In genomic region chr10:125134916-125135770, GRCh38 we compare ENCODE assay signal across 2 cellular contexts.
TF ChIP-seq lines count a peak whose summit lies in the region.

No MANE protein-coding gene starts in this region.

TF ChIP-seq in HEK293, 187 proteins besides CTCF, POLR2A, EP300 and RAD21:
- TF ChIP-seq ZNF223 (tag by site-specific recombination; IDR thresholded peaks at IDR 0.05), result no peak
- 0 out of 2 replicates have a peak, but pooled peaks have one; percentile 7 for TF ChIP-seq GLIS1 (tag by site-specific recombination; IDR thresholded peaks at IDR 0.05)

TF ChIP-seq in H1, 55 proteins besides CTCF, POLR2A, EP300 and RAD21:
- 0 out of 2 replicates have a peak, but pooled peaks have one; percentile 16 for TF ChIP-seq POLR2AphosphoS5 (IDR thresholded peaks at IDR 0.05; ENCODE audit: low read depth, low read length)
- TF ChIP-seq GTF2F1 (IDR thresholded peaks at IDR 0.05; ENCODE audit: borderline replicate concordance, low read depth, low read length), result no peak
